ENCODE assay signal across 12 cellular contexts in the genomic region with DNA sequence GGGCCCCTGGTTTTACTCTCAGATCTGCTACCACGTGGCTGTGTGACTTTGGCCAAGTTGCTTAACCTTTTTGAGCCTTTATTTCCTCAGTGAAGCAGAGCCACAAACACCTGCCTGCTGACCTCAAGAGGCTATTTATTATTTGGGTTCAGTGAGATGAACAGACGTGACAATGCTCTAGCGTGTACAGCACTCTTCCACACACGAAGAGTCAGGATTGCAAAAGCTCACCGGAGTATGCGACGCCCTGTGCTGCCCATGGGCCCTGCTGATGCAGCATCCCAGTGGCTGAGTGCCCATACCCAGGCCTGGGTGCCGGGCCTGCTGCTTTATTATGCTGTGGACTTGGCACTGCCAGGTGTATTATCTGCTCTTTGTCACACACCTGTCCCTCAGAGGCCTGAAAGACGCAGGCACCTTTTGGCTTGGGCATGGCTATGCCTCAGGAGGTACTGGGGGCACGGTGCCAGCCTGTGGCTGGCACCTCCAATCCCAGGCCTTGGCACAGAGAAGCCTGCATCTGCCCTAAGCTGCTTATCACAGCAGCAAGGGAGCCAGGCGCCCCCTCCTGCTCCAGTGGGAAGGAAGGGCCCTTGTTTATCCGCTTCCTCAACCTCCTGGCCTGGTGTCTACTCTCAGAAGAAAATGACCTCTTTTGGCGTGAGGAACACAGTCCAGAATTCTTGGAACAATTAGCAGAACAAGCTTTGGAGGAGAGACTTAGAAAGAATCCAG. TPM values are rescaled to one million over a fixed set of nuclear protein-coding genes. Genes with fewer than 3 reads are reported as not detected.
DNase-seq lines count a peak whose midpoint lies in the region; ATAC-seq, FAIRE-seq and TF ChIP-seq lines count a peak whose summit lies in the region.
"Had no signal": no experiment of that assay in that cellular context is flagged by ENCODE, and none has a peak within 500 bp of the region (broad histone marks: within the 10 kb centered on the region; RNA-seq: fewer than 3 reads in every experiment).

No MANE protein-coding gene starts in this region.

- TF ChIP-seq EP300 in H1 (IDR thresholded peaks at IDR 0.05; ENCODE audit: borderline replicate concordance in 1 of 2, low read depth in 2 of 2, low read length in 2 of 2), result no peak

- H3K9me3 ChIP-seq in breast epithelium (no peaks in the 10 kb centered on the region), mammary epithelial cell (replicated peaks; ENCODE audit: insufficient read depth, low read length) (no peaks in the 10 kb centered on the region), H1 (ENCODE audit: insufficient read depth in 2 of 2, low read depth in 1 of 2, low read length in 1 of 2) (no peaks in the 10 kb centered on the region), vagina (no peaks in the 10 kb centered on the region)

- H3K36me3 ChIP-seq in breast epithelium, result no peaks in the 10 kb centered on the region
- H3K36me3 ChIP-seq in mammary epithelial cell (ENCODE audit: insufficient read depth, low read length), result no peaks in the 10 kb centered on the region
- no peaks in the 10 kb centered on the region for H3K36me3 ChIP-seq in H1 (ENCODE audit: control insufficient read depth in 2 of 4, insufficient read depth in 4 of 4, low read length in 3 of 4)
- no peaks in the 10 kb centered on the region for H3K36me3 ChIP-seq in vagina

- in situ Hi-C loops in mammary epithelial cell (cut with MboI; ENCODE audit: low sequenced_read_pairs in 2 of 2), result no loop called here

- no peak overlapping the region for H2BK120ac ChIP-seq in H1 (replicated peaks; ENCODE audit: low read depth, low read length)

- H2BK5ac ChIP-seq in H1 (ENCODE audit: low read depth, low read length), result no peak overlapping the region

- BruUV-seq in mammary epithelial cell (replicated peaks; lab: Mats Ljungman, UMichigan) (no TSS peak), Calu3 (replicated peaks; lab: Mats Ljungman, UMichigan) (no TSS peak)

- H3K23ac ChIP-seq in H1 (ENCODE audit: insufficient read length), result no peak overlapping the region

- H3K9ac ChIP-seq in mammary epithelial cell (ENCODE audit: insufficient read depth, low read length), result no peak overlapping the region
- H3K9ac ChIP-seq in H1 (replicated peaks in 1 of 4; ENCODE audit: extremely low read depth in 1 of 4, low read depth in 3 of 4, low read length in 3 of 4), result no peak overlapping the region

- H3K4me3 ChIP-seq in breast epithelium (no peak overlapping the region), mammary epithelial cell (replicated peaks in 1 of 3; ENCODE audit: insufficient read depth in 1 of 3, low read depth in 2 of 3, low read length in 3 of 3) (no peak overlapping the region), H1 (ENCODE audit: extremely low read depth in 1 of 4, insufficient read depth in 2 of 4, low read depth in 3 of 4, low read length in 4 of 4) (no peak overlapping the region), vagina (no peak overlapping the region)

- peak; percentile 17 to 38; a peak in 2 of 4 replicates for TF ChIP-seq RAD21 in H1 (IDR thresholded peaks at IDR 0.05 in 1 of 2, conservative IDR thresholded peaks at IDR 0.05 in 1 of 2; ENCODE audit: low read depth in 2 of 2, low read length in 2 of 2)

- TF ChIP-seq CTCF in breast epithelium (IDR thresholded peaks at IDR 0.05), result no peak
- no peak for TF ChIP-seq CTCF in mammary epithelial cell (conservative IDR thresholded peaks at IDR 0.05 in 1 of 2, IDR thresholded peaks at IDR 0.05 in 1 of 2; ENCODE audit: extremely low read depth in 1 of 2, insufficient read depth in 1 of 2, low read depth in 1 of 2, low read length in 2 of 2)
- TF ChIP-seq CTCF in H1 (IDR thresholded peaks at IDR 0.05; ENCODE audit: control extremely low read depth in 1 of 3, insufficient read depth in 1 of 3, low read depth in 1 of 3, low read length in 3 of 3), result peak in 2 of 3 experiments; percentile 1 to 2; a peak in 2 of 4 replicates
- TF ChIP-seq CTCF in nephron (IDR thresholded peaks at IDR 0.05; ENCODE audit: unreplicated experiment in 3 of 3), result no peak
- no peak for TF ChIP-seq CTCF in vagina (IDR thresholded peaks at IDR 0.05)
- no peak for TF ChIP-seq CTCF in Calu3 (IDR thresholded peaks at IDR 0.05; ENCODE audit: unreplicated experiment)

- CTCF ChIA-PET in mammary epithelial cell (lab: Charles Lee; ENCODE audit: low non-redundant PET), result no interaction called here
- CTCF ChIA-PET in H1 (lab: Charles Lee; ENCODE audit: partially characterized antibody), result interaction anchor here (0.8 to 1.9 kb wide), 3 partner anchors 10 to 191 kb away, joined by 4 to 6 read pairs (median 6); no protein-coding TSS in a partner anchor
- CTCF ChIA-PET in Calu3 (lab: Charles Lee), result no interaction called here

- no peaks in the 10 kb centered on the region for H3K79me1 ChIP-seq in H1 (ENCODE audit: low read depth, low read length)

- no peak overlapping the region for H3K4ac ChIP-seq in H1 (replicated peaks; ENCODE audit: insufficient read length, low read depth, low read length)

- H3K27ac Mint-ChIP-seq in nephron, result peak overlapping the region in 2 of 3 experiments; percentile 61 to 70
- H3K27ac Mint-ChIP-seq in Calu3 (ENCODE audit: unreplicated experiment), result no peak overlapping the region

- intact Hi-C loops in breast epithelium (cut with DNase I; ENCODE audit: low total_unique reads), result no loop called here
- intact Hi-C loops in mammary epithelial cell (cut with micrococcal nuclease), result loop anchor here (5.0 kb wide), 1 partner anchor 52 kb away; no protein-coding TSS in a partner anchor
- intact Hi-C loops in vagina (cut with DNase I), result no loop called here
- intact Hi-C loops in Calu3 (cut with micrococcal nuclease; ENCODE audit: unreplicated experiment), result no loop called here

- peak overlapping the region; percentile 89 to 92 for H3K27ac ChIP-seq in breast epithelium
- H3K27ac ChIP-seq in mammary epithelial cell (ENCODE audit: insufficient read depth, low read depth, low read length), result no peak overlapping the region
- no peak overlapping the region for H3K27ac ChIP-seq in H1 (ENCODE audit: low read depth, low read length)
- H3K27ac ChIP-seq in vagina, result peak overlapping the region; percentile 37

- H3K23me2 ChIP-seq in H1 (ENCODE audit: low read depth, low read length), result no peaks in the 10 kb centered on the region

- dilution Hi-C loops in mammary epithelial cell (cut with HindIII; ENCODE audit: low sequenced_read_pairs), result no loop called here

- 52% methylated on average over 12 of the region's 13 CpGs for WGBS in mammary epithelial cell (ENCODE audit: low coverage, missing lambda C conversion rate)
- 83% methylated on average over 13 of the region's 13 CpGs; no CpG with 5 or more reads in 1 of the 2 experiments for WGBS in H1 (ENCODE audit: extremely low coverage in 1 of 2, insufficient coverage in 1 of 2, insufficient read length in 1 of 2, insufficient replicate concordance in 2 of 2, low coverage in 1 of 2, low lambda C conversion rate in 2 of 2, missing lambda C conversion rate in 1 of 2), 2 experiments

- POLR2A ChIA-PET in H1 (lab: Charles Lee; ENCODE audit: partially characterized antibody), result no interaction called here

- peaks cover 6 to 37% of the 10 kb centered on the region in 2 donors for H3K4me1 ChIP-seq in breast epithelium
- H3K4me1 ChIP-seq in mammary epithelial cell (ENCODE audit: insufficient read depth, low read length), result no peaks in the 10 kb centered on the region
- H3K4me1 ChIP-seq in H1 (replicated peaks in 1 of 4; ENCODE audit: control insufficient read depth in 3 of 4, insufficient read depth in 4 of 4, low read length in 3 of 4), result no peaks in the 10 kb centered on the region
- peaks cover 30% of the 10 kb centered on the region for H3K4me1 ChIP-seq in vagina

- H3K27me3 ChIP-seq in breast epithelium (no peaks in the 10 kb centered on the region), mammary epithelial cell (ENCODE audit: insufficient read depth, low read length) (no peaks in the 10 kb centered on the region), H1 (replicated peaks in 1 of 4; ENCODE audit: control insufficient read depth in 3 of 4, extremely low read depth in 1 of 4, insufficient read depth in 3 of 4, low read length in 3 of 4) (no peaks in the 10 kb centered on the region), vagina (no peaks in the 10 kb centered on the region)

- no peak overlapping the region for H3K4me3 Mint-ChIP-seq in nephron
- no peak overlapping the region for H3K4me3 Mint-ChIP-seq in Calu3 (ENCODE audit: low read depth, unreplicated experiment)

- DNase-seq in breast epithelium (ENCODE audit: low spot score in 2 of 2) (peak in 1 of 2 donors; percentile 67), mammary epithelial cell (no peak), H1 (ENCODE audit: low read depth in 1 of 2, low spot score in 2 of 2) (no peak), vagina (ENCODE audit: extremely low spot score in 2 of 2) (no peak), Calu3 (no peak), ureter (ENCODE audit: low spot score) (no peak)
- DNase-seq: activated CD4-positive, alpha-beta T cell treated with anti-CD3 and anti-CD28 coated beads for 48 hours had no signal

- H4K20me1 ChIP-seq in mammary epithelial cell (ENCODE audit: insufficient read depth, low read length) (no peaks in the 10 kb centered on the region), H1 (replicated peaks in 1 of 2; ENCODE audit: control insufficient read depth in 1 of 2, insufficient read depth in 2 of 2, low read length in 2 of 2) (no peaks in the 10 kb centered on the region)

- no peak overlapping the region for H4K8ac ChIP-seq in H1 (ENCODE audit: extremely low read depth, insufficient read depth, low read length)

- no peak overlapping the region for H3K56ac ChIP-seq in H1 (replicated peaks; ENCODE audit: insufficient read length, low read depth, low read length)

- no peak overlapping the region for H4K5ac ChIP-seq in H1 (ENCODE audit: insufficient read length, low read depth, low read length)

- no peak for ATAC-seq in HG02884 (IDR thresholded peaks at IDR 0.05; ENCODE audit: unreplicated experiment)

- H3K79me2 ChIP-seq in mammary epithelial cell (ENCODE audit: insufficient read depth, low read length) (no peaks in the 10 kb centered on the region), H1 (ENCODE audit: control insufficient read depth in 1 of 2, insufficient read depth in 2 of 2, low read length in 2 of 2) (no peaks in the 10 kb centered on the region)

- H3K14ac ChIP-seq in H1 (ENCODE audit: insufficient read length), result no peak overlapping the region

- no peak for FAIRE-seq in H1 (lab: Jason Lieb, UNC)
- FAIRE-seq: GM12891, RCC 7860 had no signal

- no peak overlapping the region for H2AK5ac ChIP-seq in H1 (ENCODE audit: low read depth, low read length)

- peaks cover 47% of the 10 kb centered on the region for H3K4me1 Mint-ChIP-seq in nephron
- H3K4me1 Mint-ChIP-seq in Calu3 (ENCODE audit: low read depth, unreplicated experiment), result peaks cover 13% of the 10 kb centered on the region

- peaks cover 19% of the 10 kb centered on the region for H3K36me3 Mint-ChIP-seq in nephron (ENCODE audit: low read depth)
- H3K36me3 Mint-ChIP-seq in Calu3 (ENCODE audit: insufficient read depth, unreplicated experiment), result peaks cover 4% of the 10 kb centered on the region

- H3K27me3 Mint-ChIP-seq in nephron (ENCODE audit: low read depth) (peaks cover 4% of the 10 kb centered on the region), Calu3 (ENCODE audit: unreplicated experiment) (no peaks in the 10 kb centered on the region)

- TF ChIP-seq POLR2A in breast epithelium (IDR thresholded peaks at IDR 0.05), result no peak
- TF ChIP-seq POLR2A in H1 (IDR thresholded peaks at IDR 0.05; ENCODE audit: control extremely low read depth in 1 of 2, low read depth in 2 of 2, low read length in 2 of 2), result no peak
- no peak for TF ChIP-seq POLR2A in vagina (IDR thresholded peaks at IDR 0.05)

- H3K4me2 ChIP-seq in mammary epithelial cell (ENCODE audit: insufficient read depth, low read depth, low read length) (no peak overlapping the region), H1 (ENCODE audit: insufficient read depth in 1 of 2, low read depth in 2 of 2, low read length in 2 of 2) (no peak overlapping the region)

- no peak overlapping the region for H2BK15ac ChIP-seq in H1 (ENCODE audit: low read length)

- no peak overlapping the region for H2BK12ac ChIP-seq in H1 (ENCODE audit: low read depth, low read length)

- H2AFZ ChIP-seq in mammary epithelial cell (ENCODE audit: low read depth, low read length), result no peak overlapping the region
- no peak overlapping the region for H2AFZ ChIP-seq in H1 (ENCODE audit: low read length)

- H4K91ac ChIP-seq in H1 (replicated peaks; ENCODE audit: insufficient read length, low read length), result no peak overlapping the region

- H3K18ac ChIP-seq in H1 (ENCODE audit: extremely low read depth, low read length), result no peak overlapping the region

- H2BK20ac ChIP-seq in H1 (ENCODE audit: low read length), result no peak overlapping the region

- H3K9me3 Mint-ChIP-seq in nephron, result no peaks in the 10 kb centered on the region
- H3K9me3 Mint-ChIP-seq in Calu3 (ENCODE audit: low read depth, unreplicated experiment), result no peaks in the 10 kb centered on the region

RNA-seq across cellular contexts. Expression of gene TC2N, which starts 22.3 kb away (rescaled TPM):
- total RNA-seq in breast epithelium, result 100 to 1,000 TPM in 2 of 3 donors, 10 to 100 TPM in 1; 36.6 to 169 (median 166) TPM
- 10 to 100 TPM; 21.1 to 32.0 TPM for total RNA-seq in mammary epithelial cell
- polyA plus RNA-seq in mammary epithelial cell, result 7.7 TPM
- 7.9 TPM for polyA minus RNA-seq in mammary epithelial cell
- 34.2 and 36.2 TPM in 2 replicates for total RNA-seq in H1 (2021; fragmentation: NEBNext Ultra II Directional; extraction: Animal tissue kit (Norgen Biotek cat#: 25700))
- 5.9 and 9.7 TPM in 2 replicates for polyA plus RNA-seq in H1 (2011; rRNA removed)
- polyA plus RNA-seq in H1 (2011; cell fraction: cytosol; rRNA removed), result 12.7 TPM
- polyA plus RNA-seq in H1 (2011; cell fraction: nucleus; rRNA removed), result 7.4 TPM
- polyA plus RNA-seq in H1 (2012, experiment 1 of 2), result 10.3 to 24.7 TPM (median 12.4 TPM) in 4 replicates
- polyA plus RNA-seq in H1 (2012, experiment 2 of 2), result 1.7 TPM
- polyA plus RNA-seq in H1 (2013, experiment 1 of 2), result 17.5 TPM
- 17.9 TPM for polyA plus RNA-seq in H1 (2013, experiment 2 of 2)
- 25.4 and 40.7 TPM in 2 replicates for polyA minus RNA-seq in H1 (2011; rRNA and poly(A)+ RNA removed)
- 12.0 TPM for polyA minus RNA-seq in H1 (2011; cell fraction: cytosol; rRNA and poly(A)+ RNA removed)
- polyA minus RNA-seq in H1 (2011; cell fraction: nucleus; rRNA and poly(A)+ RNA removed), result 33.7 TPM
- total RNA-seq in vagina, result 50.3 TPM
- 82.7 and 86.6 TPM in 2 replicates for total RNA-seq in Calu3 (2022)
- 119 TPM for total RNA-seq in ureter
- total RNA-seq: LHCN-M2 had no signal

RNA-seq across cellular contexts. Expression of gene FBLN5, which starts 57.9 kb away (rescaled TPM):
- total RNA-seq in breast epithelium (100 to 1,000 TPM in 1 of 3 donors, 10 to 100 TPM in 2; 81.8 to 171 (median 83.2) TPM), mammary epithelial cell (1 to 10 TPM; 1.1 to 5.7 TPM), vagina (240 TPM), Calu3 (2022) (0.39 and 0.90 TPM in 2 replicates), ureter (39.4 TPM)
- polyA plus RNA-seq in mammary epithelial cell (0.27 TPM), H1 (2011; rRNA removed) (0.88 and 1.1 TPM in 2 replicates)
- not detected for polyA minus RNA-seq in mammary epithelial cell
- 3.5 and 4.2 TPM in 2 replicates for total RNA-seq in H1 (2021; fragmentation: NEBNext Ultra II Directional; extraction: Animal tissue kit (Norgen Biotek cat#: 25700))
- 0.57 TPM for polyA plus RNA-seq in H1 (2011; cell fraction: cytosol; rRNA removed)
- polyA plus RNA-seq in H1 (2011; cell fraction: nucleus; rRNA removed), result 1.3 TPM
- polyA plus RNA-seq in H1 (2012, experiment 1 of 2), result 1.9 to 2.1 TPM (median 2.0 TPM) in 4 replicates
- polyA plus RNA-seq in H1 (2012, experiment 2 of 2), result 2.2 TPM
- polyA plus RNA-seq in H1 (2013, experiment 1 of 2), result 5.7 TPM
- 6.3 TPM for polyA plus RNA-seq in H1 (2013, experiment 2 of 2)
- 1.2 and 1.7 TPM in 2 replicates for polyA minus RNA-seq in H1 (2011; rRNA and poly(A)+ RNA removed)
- not detected for polyA minus RNA-seq in H1 (2011; cell fraction: cytosol; rRNA and poly(A)+ RNA removed)
- 1.4 TPM for polyA minus RNA-seq in H1 (2011; cell fraction: nucleus; rRNA and poly(A)+ RNA removed)

Comparison
In these comparisons a context has a peak if more than half of its experiments do, and no peak if none do; other contexts are left out.
1. H3K27ac ChIP-seq: peak in breast epithelium (2 of 2) and vagina (single experiment); none in mammary epithelial cell (single experiment) and H1 (single experiment).
2. CTCF ChIP-seq: peak in H1 (2 of 3); none in breast epithelium (0 of 3), mammary epithelial cell (0 of 2), nephron (0 of 3), vagina (0 of 3) and Calu3 (single experiment).